ENCODE assay signal across 10 cellular contexts in the genomic region with DNA sequence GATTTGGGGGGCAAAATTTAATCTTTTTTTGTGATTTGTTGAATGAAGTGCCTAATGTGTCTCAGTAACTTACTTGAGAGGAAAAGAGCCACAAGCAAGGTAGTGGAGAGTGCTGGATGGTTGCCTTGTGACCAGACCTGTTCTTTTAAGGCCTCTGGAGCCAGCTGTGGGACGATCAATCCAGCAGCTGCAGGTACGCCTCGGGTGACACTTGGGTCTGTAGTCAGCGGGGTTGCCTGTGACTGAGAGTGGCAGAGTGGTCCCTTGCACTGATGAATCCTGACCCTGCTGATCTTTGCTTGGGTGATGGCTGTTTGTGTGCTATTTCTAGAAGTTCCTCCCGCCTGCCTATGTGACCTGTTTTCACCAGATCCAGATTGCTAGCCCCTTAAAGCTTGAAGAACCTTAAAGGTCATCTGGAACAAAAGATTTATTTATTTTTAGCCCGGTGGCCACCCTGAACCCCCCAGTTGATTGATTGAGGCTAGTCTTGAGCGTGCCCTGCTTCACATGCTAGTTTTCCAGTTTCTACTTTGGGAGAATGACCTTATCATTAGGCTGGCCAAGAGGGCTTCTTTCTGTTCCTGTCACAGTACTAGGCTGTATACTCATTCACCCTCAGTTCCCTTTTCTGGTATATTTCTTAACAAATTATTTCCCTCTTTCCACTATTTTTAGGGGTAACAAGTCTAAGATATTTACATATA. TPM values are rescaled to one million over a fixed set of nuclear protein-coding genes. Genes with fewer than 3 reads are reported as not detected.
A peak's percentile ranks its signal among the peaks of the same experiment; 100 is the strongest.
DNase-seq lines count a peak whose midpoint lies in the region; ATAC-seq and TF ChIP-seq lines count a peak whose summit lies in the region.
"Had no signal": no experiment of that assay in that cellular context is flagged by ENCODE, and none has a peak within 500 bp of the region (broad histone marks: within the 10 kb centered on the region; RNA-seq: fewer than 3 reads in every experiment).

No MANE protein-coding gene starts in this region.

- no peaks in the 10 kb centered on the region for H3K27me3 ChIP-seq in RWPE2 (ENCODE audit: insufficient read depth, poor library complexity, severe bottlenecking)
- no peaks in the 10 kb centered on the region for H3K27me3 ChIP-seq in gastroesophageal sphincter

- TF ChIP-seq CTCF in RWPE2 (IDR thresholded peaks at IDR 0.05; ENCODE audit: poor library complexity, severe bottlenecking): no peak
- no peak for TF ChIP-seq CTCF in gastroesophageal sphincter (IDR thresholded peaks at IDR 0.05)

- H3K4me3 ChIP-seq in RWPE2 (ENCODE audit: severe bottlenecking) (no peak overlapping the region), gastroesophageal sphincter (no peak overlapping the region)

- H3K27ac Mint-ChIP-seq in stimulated activated effector memory CD8-positive, alpha-beta T cell treated with anti-CD3 and anti-CD28 coated beads, Interleukin-12 subunit alpha, Interleukin-12 subunit beta, amount 100 ng/mL, for 72 hours: peak overlapping the region; percentile 95

- H3K27ac ChIP-seq in RWPE2 (ENCODE audit: poor library complexity, severe bottlenecking) (peak overlapping the region; percentile 65), gastroesophageal sphincter (peak overlapping the region in 3 of 4 donors; percentile 48 to 73 (median 59))

- WGBS in gastroesophageal sphincter (ENCODE audit: low coverage in 1 of 2), 2 donors: 31 to 65% methylated on average over 3 to 7 of the region's 7 CpGs

- TF ChIP-seq POLR2A in gastroesophageal sphincter (IDR thresholded peaks at IDR 0.05): no peak

- DNase-seq in RWPE2 (ENCODE audit: low spot score) (no peak), NCI-H1092 (lab: John Stamatoyannopoulos, UW) (no peak)
- DNase-seq in stimulated activated effector memory CD8-positive, alpha-beta T cell treated with anti-CD3 and anti-CD28 coated beads, Interleukin-12 subunit alpha, Interleukin-12 subunit beta, amount 100 ng/mL, for 72 hours (ENCODE audit: low spot score in 2 of 2): no peak
- DNase-seq: activated gamma-delta T cell treated with Interleukin-2 at 50 U/mL for 16 hours; NCI-H1436 treated with DMSO at 0.1 percent for 48 hours; stimulated activated CD4-positive, alpha-beta T cell treated with anti-CD3 and anti-CD28 coated beads, Interleukin-4, amount 100 ng/mL, for 1 hour had no signal

- H3K4me1 ChIP-seq in RWPE2 (ENCODE audit: insufficient read depth, poor library complexity, severe bottlenecking): peaks cover 48% of the 10 kb centered on the region
- peaks cover 0 to 45% (median 6%) of the 10 kb centered on the region in 3 donors for H3K4me1 ChIP-seq in gastroesophageal sphincter

- H3K4me1 Mint-ChIP-seq in stimulated activated effector memory CD8-positive, alpha-beta T cell treated with anti-CD3 and anti-CD28 coated beads, Interleukin-12 subunit alpha, Interleukin-12 subunit beta, amount 100 ng/mL, for 72 hours: peaks cover 93% of the 10 kb centered on the region

- no peaks in the 10 kb centered on the region for H3K36me3 ChIP-seq in RWPE2 (ENCODE audit: low read depth)
- H3K36me3 ChIP-seq in gastroesophageal sphincter: no peaks in the 10 kb centered on the region

- ATAC-seq in GM21786 (IDR thresholded peaks at IDR 0.05; ENCODE audit: unreplicated experiment) (peak; percentile 34), RWPE2 (ENCODE audit: low read depth) (no peak), gastroesophageal sphincter (no peak), HG02970 (IDR thresholded peaks at IDR 0.05; ENCODE audit: low FRiP score, unreplicated experiment) (no peak), HG03457 (IDR thresholded peaks at IDR 0.05; ENCODE audit: unreplicated experiment) (no peak)
- peak; percentile 2 for ATAC-seq in stimulated activated effector memory CD8-positive, alpha-beta T cell treated with anti-CD3 and anti-CD28 coated beads, Interleukin-12 subunit alpha, Interleukin-12 subunit beta, amount 100 ng/mL, for 72 hours

- TF ChIP-seq EP300 in gastroesophageal sphincter (IDR thresholded peaks at IDR 0.05): no peak

- H3K9me3 Mint-ChIP-seq in stimulated activated effector memory CD8-positive, alpha-beta T cell treated with anti-CD3 and anti-CD28 coated beads, Interleukin-12 subunit alpha, Interleukin-12 subunit beta, amount 100 ng/mL, for 72 hours: peaks cover 4% of the 10 kb centered on the region

- no peaks in the 10 kb centered on the region for H3K9me3 ChIP-seq in RWPE2 (ENCODE audit: severe bottlenecking)
- no peaks in the 10 kb centered on the region for H3K9me3 ChIP-seq in gastroesophageal sphincter

- no peak overlapping the region for H3K4me3 Mint-ChIP-seq in stimulated activated effector memory CD8-positive, alpha-beta T cell treated with anti-CD3 and anti-CD28 coated beads, Interleukin-12 subunit alpha, Interleukin-12 subunit beta, amount 100 ng/mL, for 72 hours

- peaks cover 61% of the 10 kb centered on the region for H3K36me3 Mint-ChIP-seq in stimulated activated effector memory CD8-positive, alpha-beta T cell treated with anti-CD3 and anti-CD28 coated beads, Interleukin-12 subunit alpha, Interleukin-12 subunit beta, amount 100 ng/mL, for 72 hours

RNA-seq across cellular contexts. Expression of a gene that starts 23.2 kb away (rescaled TPM):
- 10 to 100 TPM; 17.9 to 28.7 (median 25.0) TPM for total RNA-seq in gastroesophageal sphincter

Comparison
In these comparisons a context has a peak if more than half of its experiments do, and no peak if none do; other contexts are left out.
1. ATAC-seq: peak in GM21786 (single experiment) and stimulated activated effector memory CD8-positive, alpha-beta T cell treated with anti-CD3 and anti-CD28 coated beads, Interleukin-12 subunit alpha, Interleukin-12 subunit beta, amount 100 ng/mL, for 72 hours (single experiment); none in RWPE2 (single experiment), gastroesophageal sphincter (single experiment), HG02970 (single experiment) and HG03457 (single experiment).